8 cellular contexts compared by ENCODE assay signal in the genomic region with DNA sequence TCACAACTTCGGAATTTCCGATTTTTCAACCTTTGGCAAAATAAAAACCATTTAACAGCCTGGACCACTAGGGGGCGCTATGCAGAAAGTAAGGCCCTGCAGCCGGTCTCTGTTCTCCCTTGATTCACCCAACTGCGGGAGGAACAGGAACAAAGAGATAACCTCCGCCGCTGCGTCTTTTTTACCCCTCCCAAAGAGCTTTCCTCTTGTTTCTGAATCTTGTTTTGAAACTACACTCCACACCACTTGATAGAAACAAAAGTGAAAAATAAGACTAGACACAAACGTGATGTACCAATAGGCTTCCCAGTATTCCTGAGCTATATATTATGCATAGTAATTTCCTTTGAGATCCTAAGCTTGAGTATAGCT.
A peak's percentile ranks its signal among the peaks of the same experiment; 100 is the strongest.
DNase-seq lines count a peak whose midpoint lies in the region; ATAC-seq and TF ChIP-seq lines count a peak whose summit lies in the region.

No MANE protein-coding gene starts in this region.

- no peak overlapping the region for H3K9ac ChIP-seq in BLaER1

- POLR2A ChIA-PET in HEK293 (lab: Yijun Ruan, JAX): no interaction called here

- no peak for ATAC-seq in GM19395 (IDR thresholded peaks at IDR 0.05; ENCODE audit: unreplicated experiment)

- H3K4me1 ChIP-seq in BLaER1: peaks cover 18% of the 10 kb centered on the region
- H3K4me1 ChIP-seq in HEK293 (ENCODE audit: control insufficient read depth, insufficient read depth, low read length): no peaks in the 10 kb centered on the region

- no peak overlapping the region; the same call in 1 of the 2 replicates for H3K4me3 ChIP-seq in BLaER1
- peak overlapping the region; percentile 11; the same call in 1 of the 2 replicates for H3K4me3 ChIP-seq in HEK293 (ENCODE audit: low read depth, low read length)

- no peaks in the 10 kb centered on the region for H3K9me3 ChIP-seq in BLaER1
- no peaks in the 10 kb centered on the region for H3K9me3 ChIP-seq in HEK293 (ENCODE audit: control insufficient read depth, insufficient read depth, low read depth, low read length)

- no peaks in the 10 kb centered on the region for H3K27me3 ChIP-seq in BLaER1

- H3K27ac ChIP-seq in BLaER1 (no peak overlapping the region), HEK293 (ENCODE audit: extremely low read depth, low read depth, low read length) (no peak overlapping the region)

- TF ChIP-seq CTCF in HEK293 (tag by site-specific recombination; IDR thresholded peaks at IDR 0.05): peak; percentile 57

- H4K20me1 ChIP-seq in BLaER1: no peaks in the 10 kb centered on the region

- CTCF ChIA-PET in HEK293 (lab: Yijun Ruan, JAX): interaction anchor here (0.5 to 2.9 kb wide), 86 partner anchors 10 to 1399 kb away, joined by 3 to 56 read pairs (median 4); a partner anchor contains a TSS

- H3K36me3 ChIP-seq in BLaER1 (no peaks in the 10 kb centered on the region), HEK293 (ENCODE audit: control insufficient read depth in 2 of 2, insufficient read depth in 1 of 2, low read length in 2 of 2) (no peaks in the 10 kb centered on the region)

- H3K4me2 ChIP-seq in BLaER1: peak overlapping the region; percentile 86

- DNase-seq in NCI-H526 treated with DMSO at 0.1 percent for 48 hours (lab: John Stamatoyannopoulos, UW): peak; percentile 55
- DNase-seq in activated CD4-positive, alpha-beta T cell treated with anti-CD3 and anti-CD28 coated beads, Interleukin-2, amount 50 U/mL, for 24 hours (ENCODE audit: low read depth in 1 of 2, low spot score in 1 of 2): peak; percentile 51 to 81
- peak; percentile 40 to 68 for DNase-seq in dermis microvascular lymphatic vessel endothelial cell (ENCODE audit: low read depth in 2 of 2)
- DNase-seq in medulla oblongata (ENCODE audit: extremely low spot score): peak; percentile 84
- DNase-seq in stimulated activated CD8-positive, alpha-beta memory T cell treated with anti-CD3 and anti-CD28 coated beads, Interleukin-15, amount 100 ng/mL, for 1 hour (ENCODE audit: low read depth): peak; percentile 59

TF ChIP-seq in HEK293, 187 proteins besides CTCF, POLR2A, EP300 and RAD21 (continues in another document):
- no peak for TF ChIP-seq ZNF394 (tag by site-specific recombination; IDR thresholded peaks at IDR 0.05; ENCODE audit: borderline replicate concordance)
- TF ChIP-seq, protein P1, sequence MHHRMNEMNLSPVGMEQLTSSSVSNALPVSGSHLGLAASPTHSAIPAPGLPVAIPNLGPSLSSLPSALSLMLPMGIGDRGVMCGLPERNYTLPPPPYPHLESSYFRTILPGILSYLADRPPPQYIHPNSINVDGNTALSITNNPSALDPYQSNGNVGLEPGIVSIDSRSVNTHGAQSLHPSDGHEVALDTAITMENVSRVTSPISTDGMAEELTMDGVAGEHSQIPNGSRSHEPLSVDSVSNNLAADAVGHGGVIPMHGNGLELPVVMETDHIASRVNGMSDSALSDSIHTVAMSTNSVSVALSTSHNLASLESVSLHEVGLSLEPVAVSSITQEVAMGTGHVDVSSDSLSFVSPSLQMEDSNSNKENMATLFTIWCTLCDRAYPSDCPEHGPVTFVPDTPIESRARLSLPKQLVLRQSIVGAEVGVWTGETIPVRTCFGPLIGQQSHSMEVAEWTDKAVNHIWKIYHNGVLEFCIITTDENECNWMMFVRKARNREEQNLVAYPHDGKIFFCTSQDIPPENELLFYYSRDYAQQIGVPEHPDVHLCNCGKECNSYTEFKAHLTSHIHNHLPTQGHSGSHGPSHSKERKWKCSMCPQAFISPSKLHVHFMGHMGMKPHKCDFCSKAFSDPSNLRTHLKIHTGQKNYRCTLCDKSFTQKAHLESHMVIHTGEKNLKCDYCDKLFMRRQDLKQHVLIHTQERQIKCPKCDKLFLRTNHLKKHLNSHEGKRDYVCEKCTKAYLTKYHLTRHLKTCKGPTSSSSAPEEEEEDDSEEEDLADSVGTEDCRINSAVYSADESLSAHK (tag by site-specific recombination; IDR thresholded peaks at IDR 0.05): no peak
- TF ChIP-seq ZBTB17 (tag by site-specific recombination; IDR thresholded peaks at IDR 0.05): peak; percentile 21; the same call in 1 of the 2 replicates
- TF ChIP-seq, protein P2, sequence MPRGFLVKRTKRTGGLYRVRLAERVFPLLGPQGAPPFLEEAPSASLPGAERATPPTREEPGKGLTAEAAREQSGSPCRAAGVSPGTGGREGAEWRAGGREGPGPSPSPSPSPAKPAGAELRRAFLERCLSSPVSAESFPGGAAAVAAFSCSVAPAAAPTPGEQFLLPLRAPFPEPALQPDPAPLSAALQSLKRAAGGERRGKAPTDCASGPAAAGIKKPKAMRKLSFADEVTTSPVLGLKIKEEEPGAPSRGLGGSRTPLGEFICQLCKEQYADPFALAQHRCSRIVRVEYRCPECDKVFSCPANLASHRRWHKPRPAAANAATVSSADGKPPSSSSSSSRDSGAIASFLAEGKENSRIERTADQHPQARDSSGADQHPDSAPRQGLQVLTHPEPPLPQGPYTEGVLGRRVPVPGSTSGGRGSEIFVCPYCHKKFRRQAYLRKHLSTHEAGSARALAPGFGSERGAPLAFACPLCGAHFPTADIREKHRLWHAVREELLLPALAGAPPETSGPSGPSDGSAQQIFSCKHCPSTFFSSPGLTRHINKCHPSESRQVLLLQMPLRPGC (tag by site-specific recombination; IDR thresholded peaks at IDR 0.05): no peak
- TF ChIP-seq ZBTB8A (tag by site-specific recombination; IDR thresholded peaks at IDR 0.05): no peak
- TF ChIP-seq, protein P3, sequence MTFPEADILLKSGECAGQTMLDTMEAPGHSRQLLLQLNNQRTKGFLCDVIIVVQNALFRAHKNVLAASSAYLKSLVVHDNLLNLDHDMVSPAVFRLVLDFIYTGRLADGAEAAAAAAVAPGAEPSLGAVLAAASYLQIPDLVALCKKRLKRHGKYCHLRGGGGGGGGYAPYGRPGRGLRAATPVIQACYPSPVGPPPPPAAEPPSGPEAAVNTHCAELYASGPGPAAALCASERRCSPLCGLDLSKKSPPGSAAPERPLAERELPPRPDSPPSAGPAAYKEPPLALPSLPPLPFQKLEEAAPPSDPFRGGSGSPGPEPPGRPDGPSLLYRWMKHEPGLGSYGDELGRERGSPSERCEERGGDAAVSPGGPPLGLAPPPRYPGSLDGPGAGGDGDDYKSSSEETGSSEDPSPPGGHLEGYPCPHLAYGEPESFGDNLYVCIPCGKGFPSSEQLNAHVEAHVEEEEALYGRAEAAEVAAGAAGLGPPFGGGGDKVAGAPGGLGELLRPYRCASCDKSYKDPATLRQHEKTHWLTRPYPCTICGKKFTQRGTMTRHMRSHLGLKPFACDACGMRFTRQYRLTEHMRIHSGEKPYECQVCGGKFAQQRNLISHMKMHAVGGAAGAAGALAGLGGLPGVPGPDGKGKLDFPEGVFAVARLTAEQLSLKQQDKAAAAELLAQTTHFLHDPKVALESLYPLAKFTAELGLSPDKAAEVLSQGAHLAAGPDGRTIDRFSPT (tag by site-specific recombination; IDR thresholded peaks at IDR 0.05): no peak
- TF ChIP-seq ZNF366 (tag by site-specific recombination; conservative IDR thresholded peaks at IDR 0.05): no peak
- no peak for TF ChIP-seq ZNF521 (tag by site-specific recombination; IDR thresholded peaks at IDR 0.05)
- TF ChIP-seq ZNF785 (tag by site-specific recombination; IDR thresholded peaks at IDR 0.05): no peak
- TF ChIP-seq ZNF16 (tag by site-specific recombination; IDR thresholded peaks at IDR 0.05; ENCODE audit: low read depth): no peak
- TF ChIP-seq ZNF830 (tag by site-specific recombination; IDR thresholded peaks at IDR 0.05; ENCODE audit: low read depth): no peak
- no peak for TF ChIP-seq ZNF132 (tag by site-specific recombination; IDR thresholded peaks at IDR 0.05; ENCODE audit: borderline replicate concordance)
- TF ChIP-seq ZNF202 (tag by site-specific recombination; IDR thresholded peaks at IDR 0.05; ENCODE audit: borderline replicate concordance): no peak
- no peak for TF ChIP-seq ZNF140 (tag by site-specific recombination; IDR thresholded peaks at IDR 0.05)
- TF ChIP-seq GLIS1 (tag by site-specific recombination; IDR thresholded peaks at IDR 0.05): no peak
- TF ChIP-seq SP3 (tag by site-specific recombination; IDR thresholded peaks at IDR 0.05): no peak
- TF ChIP-seq ZNF473 (tag by site-specific recombination; IDR thresholded peaks at IDR 0.05): no peak
- no peak for TF ChIP-seq ZNF223 (tag by site-specific recombination; IDR thresholded peaks at IDR 0.05)
- TF ChIP-seq ZNF24 (tag by site-specific recombination; IDR thresholded peaks at IDR 0.05): no peak
- TF ChIP-seq ZNF416 (tag by site-specific recombination; IDR thresholded peaks at IDR 0.05): no peak
- 0 out of 2 replicates have a peak, but pooled peaks have one; percentile 25 for TF ChIP-seq ZNF768 (tag by site-specific recombination; IDR thresholded peaks at IDR 0.05)
- peak; percentile 86 for TF ChIP-seq ZNF660 (tag by site-specific recombination; IDR thresholded peaks at IDR 0.05)
- TF ChIP-seq ZNF157 (tag by site-specific recombination; IDR thresholded peaks at IDR 0.05): no peak
- TF ChIP-seq ZNF19 (tag by site-specific recombination; IDR thresholded peaks at IDR 0.05; ENCODE audit: low read depth): no peak
- TF ChIP-seq, protein P4, sequence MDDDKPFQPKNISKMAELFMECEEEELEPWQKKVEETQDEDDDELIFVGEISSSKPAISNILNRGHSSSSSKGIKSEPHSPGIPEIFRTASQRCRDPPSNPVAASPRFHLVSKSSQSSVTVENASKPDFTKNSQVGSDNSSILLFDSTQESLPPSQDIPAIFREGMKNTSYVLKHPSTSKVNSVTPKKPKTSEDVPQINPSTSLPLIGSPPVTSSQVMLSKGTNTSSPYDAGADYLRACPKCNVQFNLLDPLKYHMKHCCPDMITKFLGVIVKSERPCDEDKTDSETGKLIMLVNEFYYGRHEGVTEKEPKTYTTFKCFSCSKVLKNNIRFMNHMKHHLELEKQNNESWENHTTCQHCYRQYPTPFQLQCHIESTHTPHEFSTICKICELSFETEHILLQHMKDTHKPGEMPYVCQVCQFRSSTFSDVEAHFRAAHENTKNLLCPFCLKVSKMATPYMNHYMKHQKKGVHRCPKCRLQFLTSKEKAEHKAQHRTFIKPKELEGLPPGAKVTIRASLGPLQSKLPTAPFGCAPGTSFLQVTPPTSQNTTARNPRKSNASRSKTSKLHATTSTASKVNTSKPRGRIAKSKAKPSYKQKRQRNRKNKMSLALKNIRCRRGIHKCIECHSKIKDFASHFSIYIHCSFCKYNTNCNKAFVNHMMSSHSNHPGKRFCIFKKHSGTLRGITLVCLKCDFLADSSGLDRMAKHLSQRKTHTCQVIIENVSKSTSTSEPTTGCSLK (tag by site-specific recombination; IDR thresholded peaks at IDR 0.05): no peak
- TF ChIP-seq GLI4 (tag by site-specific recombination; IDR thresholded peaks at IDR 0.05): no peak
- no peak for TF ChIP-seq ZNF214 (tag by site-specific recombination; IDR thresholded peaks at IDR 0.05; ENCODE audit: borderline replicate concordance)
- TF ChIP-seq HOXD13 (CRISPR knock-in tag; IDR thresholded peaks at IDR 0.05; ENCODE audit: borderline replicate concordance): no peak
- no peak for TF ChIP-seq ZNF624 (tag by site-specific recombination; IDR thresholded peaks at IDR 0.05)
